17 cellular contexts compared by ENCODE assay signal in genomic region chr19:47143322-47144073, GRCh38. TPM values are rescaled to one million over a fixed set of nuclear protein-coding genes. Genes with fewer than 3 reads are reported as not detected.
DNase-seq lines count a peak whose midpoint lies in the region; ATAC-seq and TF ChIP-seq lines count a peak whose summit lies in the region.
"Had no signal": no experiment of that assay in that cellular context is flagged by ENCODE, and none has a peak within 500 bp of the region (broad histone marks: within the 10 kb centered on the region; RNA-seq: fewer than 3 reads in every experiment).

No MANE protein-coding gene starts in this region.

- H3K9me2 ChIP-seq in PC-9 (ENCODE audit: insufficient read depth) = no peaks in the 10 kb centered on the region

- no peak overlapping the region for H2AFZ ChIP-seq in PC-9

- H3K36me3 Mint-ChIP-seq in endodermal cell (ENCODE audit: low read depth) = peaks cover 74% of the 10 kb centered on the region
- peaks cover 55% of the 10 kb centered on the region for H3K36me3 Mint-ChIP-seq in CD8-positive, alpha-beta T cell

- H3K4me3 Mint-ChIP-seq in endodermal cell = no peak overlapping the region
- H3K4me3 Mint-ChIP-seq in CD8-positive, alpha-beta T cell = no peak overlapping the region

- peaks cover 4% of the 10 kb centered on the region for H3K4me1 Mint-ChIP-seq in endodermal cell
- H3K4me1 Mint-ChIP-seq in CD8-positive, alpha-beta T cell (ENCODE audit: low read depth) = peaks cover 56% of the 10 kb centered on the region

- peaks cover 37% of the 10 kb centered on the region for H4K20me1 ChIP-seq in PC-9 (ENCODE audit: insufficient read depth)

- CTCF ChIA-PET in PC-9 (lab: Charles Lee) = interaction anchor here (0.7 kb wide), 1 partner anchor 81 kb away, joined by 3 read pairs; no protein-coding TSS in a partner anchor
- CTCF ChIA-PET in CD8-positive, alpha-beta T cell (lab: Charles Lee) = interaction anchor here (1.2 to 27.6 kb wide), 4 partner anchors 12 to 106 kb away, joined by 4 to 505 read pairs (median 21); partner anchors contain the start of genes CCDC9 and SAE1

- peak overlapping the region; percentile 39 for H3K27ac Mint-ChIP-seq in endodermal cell
- no peak overlapping the region for H3K27ac Mint-ChIP-seq in CD8-positive, alpha-beta T cell

- H3K9me3 Mint-ChIP-seq in endodermal cell = peaks cover 2% of the 10 kb centered on the region
- H3K9me3 Mint-ChIP-seq in CD8-positive, alpha-beta T cell = no peaks in the 10 kb centered on the region

- H3K27ac ChIP-seq in C4-2B (peak overlapping the region; percentile 67), PC-9 (peak overlapping the region; percentile 10), endodermal cell (ENCODE audit: low read depth, low read length) (no peak overlapping the region), psoas muscle (peak overlapping the region; percentile 63)
- H3K27ac ChIP-seq in CD8-positive, alpha-beta T cell (ENCODE audit: low read depth, low read length) = no peak overlapping the region
- H3K27ac ChIP-seq: SK-N-MC, tibial nerve had no signal

- 96 to 97% methylated on average over 11 of the region's 11 CpGs for WGBS in endodermal cell (ENCODE audit: insufficient coverage in 1 of 2, insufficient read length in 1 of 2), 2 experiments
- WGBS in psoas muscle, 3 donors = 48 to 56% (median 51%) methylated on average over 11 of the region's 11 CpGs

- no peak for TF ChIP-seq CTCF in C4-2B (conservative IDR thresholded peaks at IDR 0.05)
- no peak for TF ChIP-seq CTCF in PC-9 (conservative IDR thresholded peaks at IDR 0.05)
- no peak for TF ChIP-seq CTCF in endodermal cell (conservative IDR thresholded peaks at IDR 0.05)
- no peak for TF ChIP-seq CTCF in psoas muscle (IDR thresholded peaks at IDR 0.05)
- TF ChIP-seq CTCF in CD8-positive, alpha-beta T cell (IDR thresholded peaks at IDR 0.05) = no peak

- H3K4me1 ChIP-seq in PC-9 (replicated peaks; ENCODE audit: insufficient read depth) = peaks cover 38% of the 10 kb centered on the region
- no peaks in the 10 kb centered on the region for H3K4me1 ChIP-seq in endodermal cell (ENCODE audit: control insufficient read depth, insufficient read depth, low read length)
- peaks cover 19% of the 10 kb centered on the region for H3K4me1 ChIP-seq in psoas muscle
- H3K4me1 ChIP-seq in CD8-positive, alpha-beta T cell (ENCODE audit: insufficient read depth, low read length) = peaks cover 35% of the 10 kb centered on the region

- intact Hi-C loops in PC-9 (cut with micrococcal nuclease; ENCODE audit: unreplicated experiment) (no loop called here), psoas muscle (cut with DNase I) (no loop called here)
- intact Hi-C loops in CD8-positive, alpha-beta T cell (cut with DNase I, micrococcal nuclease) = no loop called here

- POLR2A ChIA-PET in PC-9 (lab: Charles Lee; ENCODE audit: unreplicated experiment) = no interaction called here
- POLR2A ChIA-PET in CD8-positive, alpha-beta T cell (lab: Charles Lee) = interaction anchor here (0.6 to 1.6 kb wide), 2 partner anchors 43 to 110 kb away, joined by 3 read pairs; no protein-coding TSS in a partner anchor

- no TSS peak for BruUV-seq in PC-9 (replicated peaks; lab: Mats Ljungman, UMichigan)

- no peak overlapping the region for H3K4me3 ChIP-seq in PC-9
- no peak overlapping the region for H3K4me3 ChIP-seq in endodermal cell (ENCODE audit: low read length)
- no peak overlapping the region for H3K4me3 ChIP-seq in psoas muscle
- H3K4me3 ChIP-seq in CD8-positive, alpha-beta T cell (ENCODE audit: low read depth, low read length) = no peak overlapping the region
- H3K4me3 ChIP-seq: heart left ventricle, SK-N-MC, tibial nerve had no signal

- H3F3A ChIP-seq in PC-9 (ENCODE audit: insufficient read depth, low read depth) = peaks cover 50% of the 10 kb centered on the region

- ATAC-seq in psoas muscle (peak; percentile 65 to 79 (median 70)), HG03354 (IDR thresholded peaks at IDR 0.05; ENCODE audit: poor library complexity, severe bottlenecking, unreplicated experiment) (no peak)
- ATAC-seq in CD8-positive, alpha-beta T cell = no peak
- ATAC-seq: esophagus mucosa, heart left ventricle had no signal

- no peaks in the 10 kb centered on the region for H3K27me3 ChIP-seq in PC-9 (ENCODE audit: insufficient read depth, low read depth)
- H3K27me3 ChIP-seq in endodermal cell (ENCODE audit: control insufficient read depth, insufficient read depth, low read length, poor library complexity, severe bottlenecking) = no peaks in the 10 kb centered on the region
- H3K27me3 ChIP-seq in psoas muscle (ENCODE audit: insufficient read depth in 3 of 3, low read length in 2 of 3) = no peaks in the 10 kb centered on the region
- no peaks in the 10 kb centered on the region for H3K27me3 ChIP-seq in CD8-positive, alpha-beta T cell (ENCODE audit: insufficient read depth, low read length)
- H3K27me3 ChIP-seq: heart left ventricle, tibial nerve had no signal

- no peak for DNase-seq in PC-9
- no peak for DNase-seq in endodermal cell
- no peak for DNase-seq in psoas muscle
- no peak for DNase-seq in CD8-positive, alpha-beta T cell
- DNase-seq in stimulated activated CD4-positive, alpha-beta T cell treated with anti-CD3 and anti-CD28 coated beads, Interleukin-4, amount 100 ng/mL, for 24 hours = no peak
- no peak for DNase-seq in stimulated activated CD8-positive, alpha-beta memory T cell treated with anti-CD3 and anti-CD28 coated beads, Interleukin-4, amount 100 ng/mL, for 48 hours
- DNase-seq: cortex of kidney, heart left ventricle, kidney glomerular epithelial cell, NCI-H187, NCI-H510A treated with DMSO at 0.1 percent for 48 hours, PC-3 had no signal

- peaks cover 31% of the 10 kb centered on the region for H3K36me3 ChIP-seq in PC-9 (ENCODE audit: low read depth)
- H3K36me3 ChIP-seq in endodermal cell (ENCODE audit: control insufficient read depth, insufficient read depth, low read length) = peaks cover 87% of the 10 kb centered on the region
- H3K36me3 ChIP-seq in psoas muscle (ENCODE audit: insufficient read depth in 1 of 2, low read depth in 1 of 2) = peaks cover 5 to 40% of the 10 kb centered on the region in 2 donors
- H3K36me3 ChIP-seq in CD8-positive, alpha-beta T cell (ENCODE audit: insufficient read depth, low read length) = no peaks in the 10 kb centered on the region

- no peak overlapping the region for H3K4me2 ChIP-seq in PC-9

- H3K79me2 ChIP-seq in PC-9 (ENCODE audit: low read depth) = peaks cover 79% of the 10 kb centered on the region

- H3K9ac ChIP-seq in endodermal cell (ENCODE audit: extremely low read depth, low read length, poor library complexity, severe bottlenecking) = no peak overlapping the region

- H3K27me3 Mint-ChIP-seq in endodermal cell (ENCODE audit: insufficient read depth) = no peaks in the 10 kb centered on the region
- no peaks in the 10 kb centered on the region for H3K27me3 Mint-ChIP-seq in CD8-positive, alpha-beta T cell (ENCODE audit: low read depth)

- H3K9me3 ChIP-seq in PC-9 (ENCODE audit: insufficient read depth, low read depth) (no peaks in the 10 kb centered on the region), endodermal cell (ENCODE audit: control insufficient read depth, low read length) (no peaks in the 10 kb centered on the region), psoas muscle (no peaks in the 10 kb centered on the region)
- no peaks in the 10 kb centered on the region for H3K9me3 ChIP-seq in CD8-positive, alpha-beta T cell (ENCODE audit: low read length)
- H3K9me3 ChIP-seq: heart left ventricle, tibial nerve had no signal

RNA-seq across cellular contexts. Expression of gene SAE1, which starts 12.9 kb away (rescaled TPM):
- total RNA-seq in PC-9 (2021) (133 and 148 TPM in 2 replicates), endodermal cell (100 to 1,000 TPM; 187 to 240 TPM), psoas muscle (10 to 100 TPM; 37.8 to 55.8 (median 41.5) TPM)
- 185 TPM for polyA plus RNA-seq in endodermal cell (2013, experiment 1 of 2)
- polyA plus RNA-seq in endodermal cell (2013, experiment 2 of 2) = 176 TPM
- 10 to 100 TPM; 30.7 to 63.4 (median 62.0) TPM for polyA plus RNA-seq in psoas muscle
- total RNA-seq in CD8-positive, alpha-beta T cell = 10 to 100 TPM; 22.4 TPM

RNA-seq across cellular contexts. Expression of gene ZC3H4, which starts 29.9 kb away (rescaled TPM):
- total RNA-seq in PC-9 (2021) (41.6 and 51.9 TPM in 2 replicates), endodermal cell (10 to 100 TPM; 64.9 to 82.5 TPM), psoas muscle (10 to 100 TPM; 24.3 to 35.8 (median 28.5) TPM)
- polyA plus RNA-seq in endodermal cell (2013, experiment 1 of 2) = 23.7 TPM
- 23.5 TPM for polyA plus RNA-seq in endodermal cell (2013, experiment 2 of 2)
- 10 to 100 TPM in 1 of 3 donors, 1 to 10 TPM in 2; 4.4 to 15.2 (median 5.1) TPM for polyA plus RNA-seq in psoas muscle
- total RNA-seq in CD8-positive, alpha-beta T cell = 10 to 100 TPM; 30.0 to 33.0 TPM

Comparison
In these comparisons a context has a peak if more than half of its experiments do, and no peak if none do; other contexts are left out.
1. H3K27ac ChIP-seq: peak in C4-2B (single experiment), PC-9 (single experiment) and psoas muscle (single experiment); none in endodermal cell (single experiment) and CD8-positive, alpha-beta T cell (single experiment).
2. ATAC-seq: peak in psoas muscle (4 of 4); none in CD8-positive, alpha-beta T cell (single experiment) and HG03354 (single experiment).